ENCODE assay signal across 19 cellular contexts in the genomic region with DNA sequence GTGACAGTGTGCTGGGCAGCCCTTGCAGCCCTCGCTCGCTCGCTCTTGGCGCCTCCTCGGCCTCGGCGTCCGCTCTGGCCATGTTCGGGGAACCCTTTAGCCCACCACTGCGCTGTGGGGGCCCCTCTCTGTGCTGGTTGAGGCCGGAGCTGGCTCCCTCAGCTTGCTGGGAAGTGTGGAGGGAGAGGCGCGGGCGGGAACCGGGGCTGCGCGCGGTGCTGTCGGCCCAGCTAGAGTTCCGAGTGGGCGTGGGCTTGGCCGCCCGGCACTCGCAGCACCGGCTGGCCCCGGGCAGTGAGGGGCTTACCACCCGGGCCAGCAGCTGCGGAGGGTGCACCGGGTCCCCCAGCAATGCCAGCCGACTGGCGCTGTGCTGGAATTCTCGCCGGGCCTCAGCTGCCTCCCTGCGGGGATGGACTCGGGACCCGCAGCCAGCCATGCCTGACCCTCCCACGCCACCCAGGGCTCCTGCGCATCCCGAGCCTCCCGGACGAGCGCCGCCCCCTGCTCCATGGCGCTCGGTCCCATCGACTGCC.
DNase-seq lines count a peak whose midpoint lies in the region; ATAC-seq, FAIRE-seq and TF ChIP-seq lines count a peak whose summit lies in the region.
"Had no signal": no experiment of that assay in that cellular context is flagged by ENCODE, and none has a peak within 500 bp of the region (broad histone marks: within the 10 kb centered on the region; RNA-seq: fewer than 3 reads in every experiment).

No MANE protein-coding gene starts in this region.

- no peak overlapping the region for H4K91ac ChIP-seq in neuronal stem cell (ENCODE audit: low read depth, low read length, poor library complexity)

- H3K23ac ChIP-seq in neuronal stem cell (ENCODE audit: low read depth, low read length, poor library complexity) = no peak overlapping the region

- TF ChIP-seq CTCF in RWPE2 (IDR thresholded peaks at IDR 0.05; ENCODE audit: poor library complexity, severe bottlenecking) (no peak), chondrocyte (IDR thresholded peaks at IDR 0.05) (no peak), gastrocnemius medialis (IDR thresholded peaks at IDR 0.05 in 4 of 5, conservative IDR thresholded peaks at IDR 0.05 in 1 of 5) (no peak)

- H3K36me3 Mint-ChIP-seq in chondrocyte (ENCODE audit: low read depth) = no peaks in the 10 kb centered on the region
- H3K36me3 Mint-ChIP-seq in stimulated activated memory B cell treated with anti-CD40 and anti-IgM and Interleukin-4, amounts not matched to agents 10 μg/mL and 1 μg/mL and 100 μg/mL, for 72 hours = no peaks in the 10 kb centered on the region

- H3K4me3 ChIP-seq in RWPE2 (ENCODE audit: severe bottlenecking) (no peak overlapping the region), neuronal stem cell (ENCODE audit: low read length in 2 of 2) (no peak overlapping the region), gastrocnemius medialis (no peak overlapping the region)
- H3K4me3 ChIP-seq: GM23338 had no signal

- H3K4me1 Mint-ChIP-seq in chondrocyte (ENCODE audit: low read depth) = no peaks in the 10 kb centered on the region
- no peaks in the 10 kb centered on the region for H3K4me1 Mint-ChIP-seq in stimulated activated memory B cell treated with anti-CD40 and anti-IgM and Interleukin-4, amounts not matched to agents 10 μg/mL and 1 μg/mL and 100 μg/mL, for 72 hours
- H3K4me1 Mint-ChIP-seq: GM23338 had no signal

- no peak overlapping the region for H2BK15ac ChIP-seq in neuronal stem cell (ENCODE audit: low read length)

- H3K36me3 ChIP-seq in RWPE2 (ENCODE audit: low read depth) (no peaks in the 10 kb centered on the region), neuronal stem cell (replicated peaks in 1 of 2; ENCODE audit: control insufficient read depth in 2 of 2, insufficient read depth in 2 of 2, low read length in 2 of 2) (no peaks in the 10 kb centered on the region), gastrocnemius medialis (no peaks in the 10 kb centered on the region)
- H3K36me3 ChIP-seq: BE2C had no signal

- H3K4ac ChIP-seq in neuronal stem cell (ENCODE audit: low read length) = no peak overlapping the region

- H3K4me2 ChIP-seq in neuronal stem cell (ENCODE audit: insufficient read depth, low read length, poor library complexity, severe bottlenecking) = no peak overlapping the region
- H3K4me2 ChIP-seq: GM23338 had no signal

- FAIRE-seq in HTR-8/SVneo (lab: Jason Lieb, UNC) = no peak
- FAIRE-seq: D721Med, GM12892, GM18507, H54, HepG2 had no signal

- H3K9ac ChIP-seq in neuronal stem cell (ENCODE audit: low read depth, low read length, poor library complexity) = no peak overlapping the region

- H3K9me3 ChIP-seq in RWPE2 (ENCODE audit: severe bottlenecking) (no peaks in the 10 kb centered on the region), neuronal stem cell (replicated peaks in 1 of 2; ENCODE audit: control insufficient read depth in 2 of 2, insufficient read depth in 1 of 2, low read depth in 1 of 2, low read length in 2 of 2) (peaks cover 0 to 1% of the 10 kb centered on the region in 2 donors), gastrocnemius medialis (no peaks in the 10 kb centered on the region)
- H3K9me3 ChIP-seq: BE2C, Caco-2 had no signal

- in situ Hi-C loops in gastrocnemius medialis (cut with MboI; ENCODE audit: low sequenced_read_pairs in 4 of 4) = no loop called here

- intact Hi-C loops in gastrocnemius medialis (cut with DNase I; ENCODE audit: low total_unique reads) = no loop called here

- H3K27ac Mint-ChIP-seq in chondrocyte (ENCODE audit: unreplicated experiment) = no peak overlapping the region
- H3K27ac Mint-ChIP-seq in stimulated activated memory B cell treated with anti-CD40 and anti-IgM and Interleukin-4, amounts not matched to agents 10 μg/mL and 1 μg/mL and 100 μg/mL, for 72 hours = no peak overlapping the region
- H3K27ac Mint-ChIP-seq: CD4-positive, alpha-beta T cell; GM23338 had no signal

- H2AFZ ChIP-seq in neuronal stem cell (ENCODE audit: low read length) = no peak overlapping the region

- H3K27me3 Mint-ChIP-seq in chondrocyte (ENCODE audit: low read depth) = no peaks in the 10 kb centered on the region
- H3K27me3 Mint-ChIP-seq in stimulated activated memory B cell treated with anti-CD40 and anti-IgM and Interleukin-4, amounts not matched to agents 10 μg/mL and 1 μg/mL and 100 μg/mL, for 72 hours = no peaks in the 10 kb centered on the region
- H3K27me3 Mint-ChIP-seq: CD4-positive, alpha-beta T cell had no signal

- H3K79me1 ChIP-seq in neuronal stem cell (ENCODE audit: low read depth, low read length) = no peaks in the 10 kb centered on the region

- WGBS in neuronal stem cell (ENCODE audit: extremely low coverage in 2 of 2, insufficient read length in 2 of 2, insufficient replicate concordance in 1 of 2), 2 donors = no CpG with 5 or more reads among the region's 46 CpGs

- TF ChIP-seq POLR2A in gastrocnemius medialis (IDR thresholded peaks at IDR 0.05) = no peak

- H3K9me3 Mint-ChIP-seq in chondrocyte (ENCODE audit: low read depth) = peaks cover 10% of the 10 kb centered on the region
- H3K9me3 Mint-ChIP-seq in stimulated activated memory B cell treated with anti-CD40 and anti-IgM and Interleukin-4, amounts not matched to agents 10 μg/mL and 1 μg/mL and 100 μg/mL, for 72 hours = no peaks in the 10 kb centered on the region

- no peak overlapping the region for H3K18ac ChIP-seq in neuronal stem cell (ENCODE audit: low read length)

- no peak overlapping the region for H2BK12ac ChIP-seq in neuronal stem cell (ENCODE audit: low read length)

- ATAC-seq in RWPE2 (ENCODE audit: low read depth) (no peak), gastrocnemius medialis (no peak)
- peak; percentile 12 for ATAC-seq in stimulated activated memory B cell treated with anti-CD40 and anti-IgM and Interleukin-4, amounts not matched to agents 10 μg/mL and 1 μg/mL and 100 μg/mL, for 72 hours
- ATAC-seq: GM23338, HepG2 had no signal

- no peak overlapping the region for H2BK5ac ChIP-seq in neuronal stem cell (ENCODE audit: low read length)

- no peak overlapping the region for H4K8ac ChIP-seq in neuronal stem cell (ENCODE audit: low read depth, low read length)

- H2BK120ac ChIP-seq in neuronal stem cell (ENCODE audit: low read depth, low read length) = no peak overlapping the region

- H3K4me3 Mint-ChIP-seq in chondrocyte (ENCODE audit: unreplicated experiment) = no peak overlapping the region
- no peak overlapping the region for H3K4me3 Mint-ChIP-seq in stimulated activated memory B cell treated with anti-CD40 and anti-IgM and Interleukin-4, amounts not matched to agents 10 μg/mL and 1 μg/mL and 100 μg/mL, for 72 hours
- H3K4me3 Mint-ChIP-seq: CD4-positive, alpha-beta T cell; GM23338 had no signal

- no peak overlapping the region for H2AK5ac ChIP-seq in neuronal stem cell (ENCODE audit: low read depth, low read length)

- H3K4me1 ChIP-seq in RWPE2 (ENCODE audit: insufficient read depth, poor library complexity, severe bottlenecking) (no peaks in the 10 kb centered on the region), neuronal stem cell (ENCODE audit: control insufficient read depth in 2 of 2, insufficient read depth in 1 of 2, low read depth in 1 of 2, low read length in 2 of 2) (no peaks in the 10 kb centered on the region), gastrocnemius medialis (no peaks in the 10 kb centered on the region)
- H3K4me1 ChIP-seq: BE2C, Caco-2 had no signal

- H3K27ac ChIP-seq in RWPE2 (ENCODE audit: poor library complexity, severe bottlenecking) = no peak overlapping the region
- no peak overlapping the region for H3K27ac ChIP-seq in neuronal stem cell (replicated peaks; ENCODE audit: low read length)
- H3K27ac ChIP-seq in gastrocnemius medialis = no peak overlapping the region

- H3K27me3 ChIP-seq in RWPE2 (ENCODE audit: insufficient read depth, poor library complexity, severe bottlenecking) = no peaks in the 10 kb centered on the region
- no peaks in the 10 kb centered on the region for H3K27me3 ChIP-seq in neuronal stem cell (ENCODE audit: control insufficient read depth in 3 of 3, insufficient read depth in 3 of 3, low read depth in 1 of 3, low read length in 3 of 3)
- H3K27me3 ChIP-seq in gastrocnemius medialis = no peaks in the 10 kb centered on the region
- H3K27me3 ChIP-seq: BE2C had no signal

- DNase-seq in RWPE2 (ENCODE audit: low spot score) (peak; percentile 37), chondrocyte (ENCODE audit: low spot score) (peak; percentile 84), neuronal stem cell (ENCODE audit: low spot score) (no peak), cerebellum (ENCODE audit: low spot score) (no peak), HTR-8/SVneo (ENCODE audit: insufficient read length, low spot score) (no peak), gastrocnemius medialis (no peak), HuH-7.5 (ENCODE audit: low spot score) (no peak)
- DNase-seq: ACHN; BE2C; Caco-2; CD4-positive, alpha-beta T cell; HCEC 1CT had no signal

- H3K14ac ChIP-seq in neuronal stem cell (ENCODE audit: low read length) = peak overlapping the region; percentile 6

Comparison
In these comparisons a context has a peak if more than half of its experiments do, and no peak if none do; other contexts are left out.
1. DNase-seq: peak in RWPE2 (single experiment) and chondrocyte (single experiment); none in neuronal stem cell (single experiment), cerebellum (single experiment), HTR-8/SVneo (single experiment), gastrocnemius medialis (0 of 2) and HuH-7.5 (single experiment).